Comparison of ENCODE assay signal across 24 cellular contexts in the genomic region with DNA sequence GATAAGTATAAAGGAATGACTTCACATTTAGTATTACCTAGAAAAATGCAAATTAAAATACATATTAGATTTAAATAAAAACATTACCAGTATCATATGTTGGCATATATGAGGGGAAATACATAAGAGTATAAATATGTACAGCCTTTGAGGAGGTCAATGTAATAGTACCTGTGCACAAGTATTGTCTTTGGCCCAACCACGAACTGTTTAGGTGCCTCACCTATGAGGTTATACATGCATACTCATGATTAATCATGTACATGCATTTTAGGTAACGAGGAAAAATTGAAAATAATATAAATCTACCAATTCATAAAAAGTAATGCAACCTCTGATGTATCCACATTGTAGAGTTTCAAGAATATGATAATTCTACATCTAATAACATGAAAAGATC.
"Had no signal": no experiment of that assay in that cellular context is flagged by ENCODE, and none has a peak within 500 bp of the region (broad histone marks: within the 10 kb centered on the region; RNA-seq: fewer than 3 reads in every experiment).

No MANE protein-coding gene starts in this region.

- H3K36me3 Mint-ChIP-seq: activated naive CD8-positive, alpha-beta T cell; WTC11 had no signal

- H3K27me3 ChIP-seq: breast epithelium had no signal

- ATAC-seq: activated T-helper 17 cell treated with anti-CD3 and anti-CD28 coated beads, Interleukin-2, amount 50 U/mL, for 72 hours; T-helper 17 cell; WTC11 had no signal

- H3K27me3 Mint-ChIP-seq: activated naive CD8-positive, alpha-beta T cell; activated T-helper 17 cell treated with anti-CD3 and anti-CD28 coated beads, Interleukin-2, amount 50 U/mL, for 72 hours; central memory CD8-positive, alpha-beta T cell; T-helper 17 cell had no signal

- H3K27ac ChIP-seq: breast epithelium had no signal

- H3K9me3 ChIP-seq: breast epithelium had no signal

- FAIRE-seq: RCC 7860 had no signal

- H3K4me1 ChIP-seq: breast epithelium had no signal

- DNase-seq: activated CD4-positive, alpha-beta T cell treated with anti-CD3 and anti-CD28 coated beads for 48 hours; activated CD4-positive, alpha-beta T cell treated with anti-CD3 and anti-CD28 coated beads, Interleukin-2, amount 50 U/mL, for 48 hours; activated CD4-positive, CD25-positive, alpha-beta regulatory T cell treated with anti-CD3 and anti-CD28 coated beads, Interleukin-2, amount 50 U/mL, for 72 hours; activated CD8-positive, alpha-beta memory T cell treated with anti-CD3 and anti-CD28 coated beads for 24 hours; activated gamma-delta T cell; activated naive CD4-positive, alpha-beta T cell treated with anti-CD3 and anti-CD28 coated beads for 36 hours; activated T-cell treated with anti-CD3 and anti-CD28 coated beads for 4 hours; activated T-cell treated with anti-CD3 and anti-CD28 coated beads, Interleukin-2, amount 50 U/mL, for 48 hours; MM.1S; NCI-H1105 treated with DMSO at 0.1 percent for 48 hours; NCI-H1436 treated with DMSO at 0.1 percent for 48 hours; NCI-H187; NCI-H2081; NCI-H446; NCI-H524; SHP77 treated with DMSO at 0.1 percent for 48 hours; T-helper 17 cell; T-helper 9 cell had no signal

- H3K36me3 ChIP-seq: breast epithelium had no signal

- H3K4me1 Mint-ChIP-seq: activated T-helper 17 cell treated with anti-CD3 and anti-CD28 coated beads, Interleukin-2, amount 50 U/mL, for 72 hours; central memory CD8-positive, alpha-beta T cell; T-helper 17 cell had no signal

- H3K27ac Mint-ChIP-seq: activated naive CD4-positive, alpha-beta T cell treated with anti-CD3 and anti-CD28 coated beads for 36 hours; activated naive CD8-positive, alpha-beta T cell; activated T-helper 17 cell treated with anti-CD3 and anti-CD28 coated beads, Interleukin-2, amount 50 U/mL, for 72 hours; T-helper 17 cell; WTC11 had no signal

- H3K4me3 ChIP-seq: breast epithelium had no signal

- H3K4me3 Mint-ChIP-seq: activated naive CD4-positive, alpha-beta T cell treated with anti-CD3 and anti-CD28 coated beads for 36 hours; activated naive CD8-positive, alpha-beta T cell; activated T-helper 17 cell treated with anti-CD3 and anti-CD28 coated beads, Interleukin-2, amount 50 U/mL, for 72 hours; central memory CD8-positive, alpha-beta T cell; T-helper 17 cell; WTC11 had no signal
